Comparison of ENCODE assay signal across 2 cellular contexts in genomic region chr7:83532229-83532628, GRCh38.
A peak's percentile ranks its signal among the peaks of the same experiment; 100 is the strongest.
TF ChIP-seq lines count a peak whose summit lies in the region.

No MANE protein-coding gene starts in this region.

TF ChIP-seq in HCT116, 20 proteins besides CTCF, POLR2A, EP300 and RAD21 (continued from another document):
- TF ChIP-seq REST (IDR thresholded peaks at IDR 0.05; ENCODE audit: low read depth) (no peak), JUND (IDR thresholded peaks at IDR 0.05) (peak; percentile 46; the same call in 1 of the 2 replicates), ELF1 (IDR thresholded peaks at IDR 0.05; ENCODE audit: borderline replicate concordance, low read depth) (no peak), FOSL1 (IDR thresholded peaks at IDR 0.05; ENCODE audit: low read depth) (peak; percentile 72), CEBPB (IDR thresholded peaks at IDR 0.05; ENCODE audit: low read depth) (0 out of 2 replicates have a peak, but pooled peaks have one; percentile 50), YY1 (IDR thresholded peaks at IDR 0.05; ENCODE audit: extremely low read depth, insufficient replicate concordance, low read depth, low read length) (no peak), MAX (IDR thresholded peaks at IDR 0.05) (no peak)
TF ChIP-seq in HCT116: peak in this region for 3.

TF ChIP-seq in SK-N-SH treated with all-trans-retinoic acid at 6 μM for 48 hours, 23 proteins besides CTCF, POLR2A, EP300 and RAD21 (continued from another document):
- TF ChIP-seq PATZ1 (CRISPR knock-in tag; IDR thresholded peaks at IDR 0.05; ENCODE audit: borderline replicate concordance) = 0 out of 2 replicates have a peak, but pooled peaks have one; percentile 14
- TF ChIP-seq CSDC2 (CRISPR knock-in tag; IDR thresholded peaks at IDR 0.05) = no peak
- TF ChIP-seq ZNF8 (CRISPR knock-in tag; IDR thresholded peaks at IDR 0.05) = no peak
- TF ChIP-seq ESRRG (CRISPR knock-in tag; IDR thresholded peaks at IDR 0.05) = no peak
- no peak for TF ChIP-seq GLIS3 (CRISPR knock-in tag; IDR thresholded peaks at IDR 0.05)
- TF ChIP-seq, protein P1, sequence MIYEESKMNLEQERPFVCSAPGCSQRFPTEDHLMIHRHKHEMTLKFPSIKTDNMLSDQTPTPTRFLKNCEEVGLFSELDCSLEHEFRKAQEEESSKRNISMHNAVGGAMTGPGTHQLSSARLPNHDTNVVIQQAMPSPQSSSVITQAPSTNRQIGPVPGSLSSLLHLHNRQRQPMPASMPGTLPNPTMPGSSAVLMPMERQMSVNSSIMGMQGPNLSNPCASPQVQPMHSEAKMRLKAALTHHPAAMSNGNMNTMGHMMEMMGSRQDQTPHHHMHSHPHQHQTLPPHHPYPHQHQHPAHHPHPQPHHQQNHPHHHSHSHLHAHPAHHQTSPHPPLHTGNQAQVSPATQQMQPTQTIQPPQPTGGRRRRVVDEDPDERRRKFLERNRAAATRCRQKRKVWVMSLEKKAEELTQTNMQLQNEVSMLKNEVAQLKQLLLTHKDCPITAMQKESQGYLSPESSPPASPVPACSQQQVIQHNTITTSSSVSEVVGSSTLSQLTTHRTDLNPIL (CRISPR knock-in tag; IDR thresholded peaks at IDR 0.05; ENCODE audit: low read depth) = no peak
- TF ChIP-seq, protein P2, sequence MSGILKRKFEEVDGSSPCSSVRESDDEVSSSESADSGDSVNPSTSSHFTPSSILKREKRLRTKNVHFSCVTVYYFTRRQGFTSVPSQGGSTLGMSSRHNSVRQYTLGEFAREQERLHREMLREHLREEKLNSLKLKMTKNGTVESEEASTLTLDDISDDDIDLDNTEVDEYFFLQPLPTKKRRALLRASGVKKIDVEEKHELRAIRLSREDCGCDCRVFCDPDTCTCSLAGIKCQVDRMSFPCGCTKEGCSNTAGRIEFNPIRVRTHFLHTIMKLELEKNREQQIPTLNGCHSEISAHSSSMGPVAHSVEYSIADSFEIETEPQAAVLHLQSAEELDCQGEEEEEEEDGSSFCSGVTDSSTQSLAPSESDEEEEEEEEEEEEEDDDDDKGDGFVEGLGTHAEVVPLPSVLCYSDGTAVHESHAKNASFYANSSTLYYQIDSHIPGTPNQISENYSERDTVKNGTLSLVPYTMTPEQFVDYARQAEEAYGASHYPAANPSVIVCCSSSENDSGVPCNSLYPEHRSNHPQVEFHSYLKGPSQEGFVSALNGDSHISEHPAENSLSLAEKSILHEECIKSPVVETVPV (CRISPR knock-in tag; IDR thresholded peaks at IDR 0.05) = 0 out of 2 replicates have a peak, but pooled peaks have one; percentile 40
- TF ChIP-seq ZNF565 (CRISPR knock-in tag; conservative IDR thresholded peaks at IDR 0.05; ENCODE audit: low read depth) = 0 out of 2 replicates have a peak, but pooled peaks have one; percentile 29
- TF ChIP-seq, protein P3, sequence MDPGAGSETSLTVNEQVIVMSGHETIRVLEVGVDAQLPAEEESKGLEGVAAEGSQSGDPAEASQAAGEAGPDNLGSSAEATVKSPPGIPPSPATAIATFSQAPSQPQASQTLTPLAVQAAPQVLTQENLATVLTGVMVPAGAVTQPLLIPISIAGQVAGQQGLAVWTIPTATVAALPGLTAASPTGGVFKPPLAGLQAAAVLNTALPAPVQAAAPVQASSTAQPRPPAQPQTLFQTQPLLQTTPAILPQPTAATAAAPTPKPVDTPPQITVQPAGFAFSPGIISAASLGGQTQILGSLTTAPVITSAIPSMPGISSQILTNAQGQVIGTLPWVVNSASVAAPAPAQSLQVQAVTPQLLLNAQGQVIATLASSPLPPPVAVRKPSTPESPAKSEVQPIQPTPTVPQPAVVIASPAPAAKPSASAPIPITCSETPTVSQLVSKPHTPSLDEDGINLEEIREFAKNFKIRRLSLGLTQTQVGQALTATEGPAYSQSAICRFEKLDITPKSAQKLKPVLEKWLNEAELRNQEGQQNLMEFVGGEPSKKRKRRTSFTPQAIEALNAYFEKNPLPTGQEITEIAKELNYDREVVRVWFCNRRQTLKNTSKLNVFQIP (CRISPR knock-in tag; IDR thresholded peaks at IDR 0.05; ENCODE audit: borderline replicate concordance, low read depth) = no peak
- TF ChIP-seq ISL1 (CRISPR knock-in tag; IDR thresholded peaks at IDR 0.05) = peak; percentile 98
- TF ChIP-seq TOX (CRISPR knock-in tag; IDR thresholded peaks at IDR 0.05; ENCODE audit: borderline replicate concordance) = peak; percentile 84
- TF ChIP-seq PPARA (CRISPR knock-in tag; IDR thresholded peaks at IDR 0.05; ENCODE audit: borderline replicate concordance) = no peak
